In genomic region chr10:30534465-30535144, GRCh38 we compare ENCODE assay signal across 8 cellular contexts.
DNase-seq lines count a peak whose midpoint lies in the region; ATAC-seq and TF ChIP-seq lines count a peak whose summit lies in the region.

No MANE protein-coding gene starts in this region.

- CTCF ChIA-PET in CD8-positive, alpha-beta memory T cell (lab: Charles Lee), result interaction anchor here (1.3 to 8.1 kb wide), 15 partner anchors 9 to 142 kb away, joined by 3 to 66 read pairs (median 8); partner anchors contain the start of gene MAP3K8

- peaks cover 22% of the 10 kb centered on the region for H3K4me1 ChIP-seq in CD8-positive, alpha-beta memory T cell (ENCODE audit: insufficient read depth, low read length)
- H3K4me1 ChIP-seq in endodermal cell (ENCODE audit: control insufficient read depth, insufficient read depth, low read length), result no peaks in the 10 kb centered on the region

- no peaks in the 10 kb centered on the region for H3K9me3 ChIP-seq in CD8-positive, alpha-beta memory T cell (ENCODE audit: low read length)
- H3K9me3 ChIP-seq in endodermal cell (ENCODE audit: control insufficient read depth, low read length), result peaks cover 2% of the 10 kb centered on the region

- no peaks in the 10 kb centered on the region for H3K27me3 ChIP-seq in CD8-positive, alpha-beta memory T cell (ENCODE audit: insufficient read depth, low read length, poor library complexity, severe bottlenecking)
- H3K27me3 ChIP-seq in H7 (ENCODE audit: control insufficient read depth, insufficient read depth, low read length) (no peaks in the 10 kb centered on the region), endodermal cell (ENCODE audit: control insufficient read depth, insufficient read depth, low read length, poor library complexity, severe bottlenecking) (no peaks in the 10 kb centered on the region)

- H3K36me3 Mint-ChIP-seq in CD8-positive, alpha-beta memory T cell, result peaks cover 0 to 3% (median under 1%) of the 10 kb centered on the region in 3 donors
- no peaks in the 10 kb centered on the region for H3K36me3 Mint-ChIP-seq in endodermal cell (ENCODE audit: low read depth)

- ATAC-seq in HG03159 (IDR thresholded peaks at IDR 0.05; ENCODE audit: unreplicated experiment), result no peak

- no peak overlapping the region for H3K9ac ChIP-seq in endodermal cell (ENCODE audit: extremely low read depth, low read length, poor library complexity, severe bottlenecking)

- WGBS in endodermal cell (ENCODE audit: insufficient coverage in 1 of 2, insufficient read length in 1 of 2), 2 experiments, result 39 to 51% methylated on average over 13 to 20 of the region's 20 CpGs

- peak; percentile 89 for TF ChIP-seq CTCF in endodermal cell (conservative IDR thresholded peaks at IDR 0.05)

- H3K36me3 ChIP-seq in CD8-positive, alpha-beta memory T cell (ENCODE audit: insufficient read depth, low read length), result no peaks in the 10 kb centered on the region
- no peaks in the 10 kb centered on the region for H3K36me3 ChIP-seq in H7 (replicated peaks; ENCODE audit: control insufficient read depth, insufficient read depth, low read length)
- no peaks in the 10 kb centered on the region for H3K36me3 ChIP-seq in endodermal cell (ENCODE audit: control insufficient read depth, insufficient read depth, low read length)

- H3K27ac ChIP-seq in CD8-positive, alpha-beta memory T cell (ENCODE audit: low read depth, low read length), result no peak overlapping the region
- H3K27ac ChIP-seq in endodermal cell (ENCODE audit: low read depth, low read length), result no peak overlapping the region

- H3K27me3 Mint-ChIP-seq in CD8-positive, alpha-beta memory T cell, result no peaks in the 10 kb centered on the region
- H3K27me3 Mint-ChIP-seq in endodermal cell (ENCODE audit: insufficient read depth), result no peaks in the 10 kb centered on the region

- H3K27ac Mint-ChIP-seq in CD8-positive, alpha-beta memory T cell, result peak overlapping the region in 5 of 8 donors; percentile 6 to 50 (median 11)
- peak overlapping the region; percentile 77 for H3K27ac Mint-ChIP-seq in endodermal cell

- H3K4me3 ChIP-seq in CD8-positive, alpha-beta memory T cell (ENCODE audit: low read length), result no peak overlapping the region
- H3K4me3 ChIP-seq in H7 (ENCODE audit: insufficient read depth, low read depth, low read length) (no peak overlapping the region), endodermal cell (ENCODE audit: low read length) (no peak overlapping the region)

- peak overlapping the region in 1 of 7 donors; percentile 73 for H3K4me3 Mint-ChIP-seq in CD8-positive, alpha-beta memory T cell
- H3K4me3 Mint-ChIP-seq in endodermal cell, result no peak overlapping the region

- POLR2A ChIA-PET in CD8-positive, alpha-beta memory T cell (lab: Charles Lee), result interaction anchor here (1.4 kb wide), 1 partner anchor 100 kb away, joined by 3 read pairs; no protein-coding TSS in a partner anchor

- H3K9me3 Mint-ChIP-seq in CD8-positive, alpha-beta memory T cell, result no peaks in the 10 kb centered on the region
- no peaks in the 10 kb centered on the region for H3K9me3 Mint-ChIP-seq in endodermal cell

- H3K4me1 Mint-ChIP-seq in CD8-positive, alpha-beta memory T cell, result peaks cover 36 to 52% (median 38%) of the 10 kb centered on the region in 3 donors
- peaks cover 26% of the 10 kb centered on the region for H3K4me1 Mint-ChIP-seq in endodermal cell

- DNase-seq in CD8-positive, alpha-beta memory T cell, result peak; percentile 48 to 81 (median 68)
- peak; percentile 62 for DNase-seq in H7
- peak; percentile 79 for DNase-seq in NCI-H82 (lab: John Stamatoyannopoulos, UW)
- peak; percentile 36 to 57 for DNase-seq in activated CD8-positive, alpha-beta memory T cell treated with anti-CD3 and anti-CD28 coated beads for 4 hours (ENCODE audit: low read depth in 2 of 2)
- peak; percentile 90 for DNase-seq in endodermal cell
- DNase-seq in middle frontal gyrus (ENCODE audit: extremely low spot score, low spot score), result peak; percentile 54
- peak; percentile 41 to 56 for DNase-seq in stimulated activated CD8-positive, alpha-beta memory T cell treated with anti-CD3 and anti-CD28 coated beads, Interleukin-4, amount 100 ng/mL, for 4 hours (ENCODE audit: low read depth in 2 of 2, low spot score in 1 of 2)
